In genomic region chr19:57558525-57558924, GRCh38 we compare ENCODE assay signal across 8 cellular contexts. TPM values are rescaled to one million over a fixed set of nuclear protein-coding genes. Genes with fewer than 3 reads are reported as not detected.
DNase-seq lines count a peak whose midpoint lies in the region; ATAC-seq and TF ChIP-seq lines count a peak whose summit lies in the region.

No MANE protein-coding gene starts in this region.

- peak overlapping the region; percentile 94 for H3K4me3 ChIP-seq in iPS-11a (ENCODE audit: low read depth, low read length)
- peak overlapping the region; percentile 92 to 99 (median 96) for H3K4me3 ChIP-seq in subcutaneous abdominal adipose tissue (ENCODE audit: low read depth in 1 of 5, low read length in 5 of 5)

- H3K9me3 Mint-ChIP-seq in T-helper 1 cell treated with Interleukin-12 subunit alpha and Interleukin-12 subunit beta and Interleukin-4 antibody, amounts not matched to agents 30 μg/mL and 1 μg/mL, for 36 hours, result peaks cover 60% of the 10 kb centered on the region
- peaks cover 14% of the 10 kb centered on the region for H3K9me3 Mint-ChIP-seq in activated B cell treated with CpG ODN at 0.5 μM for 24 hours

- H3K9ac ChIP-seq in subcutaneous abdominal adipose tissue (ENCODE audit: low read length in 5 of 5), result peak overlapping the region in 4 of 5 donors; percentile 89 to 97 (median 93)

- POLR2A ChIA-PET in activated B cell treated with CpG ODN at 0.5 μM for 24 hours (lab: Charles Lee), result interaction anchor here (1.0 to 1.5 kb wide), 2 partner anchors 26 to 81 kb away, joined by 3 read pairs; partner anchors contain the start of genes ZIK1 and ZNF772

- ATAC-seq in activated B cell treated with CpG ODN at 0.5 μM for 24 hours (ENCODE audit: low read depth), result no peak
- no peak for ATAC-seq in HG03354 (IDR thresholded peaks at IDR 0.05; ENCODE audit: poor library complexity, severe bottlenecking, unreplicated experiment)

- CTCF ChIA-PET in activated B cell treated with CpG ODN at 0.5 μM for 24 hours (lab: Charles Lee), result no interaction called here

- H3K27ac ChIP-seq in subcutaneous abdominal adipose tissue (ENCODE audit: low read depth, low read length), result no peak overlapping the region

- no peak for TF ChIP-seq CTCF in activated B cell treated with CpG ODN at 0.5 μM for 24 hours (IDR thresholded peaks at IDR 0.05)

- no peaks in the 10 kb centered on the region for H3K27me3 Mint-ChIP-seq in T-helper 1 cell treated with Interleukin-12 subunit alpha and Interleukin-12 subunit beta and Interleukin-4 antibody, amounts not matched to agents 30 μg/mL and 1 μg/mL, for 36 hours (ENCODE audit: low read depth)
- H3K27me3 Mint-ChIP-seq in activated B cell treated with CpG ODN at 0.5 μM for 24 hours, result no peaks in the 10 kb centered on the region

- H3K36me3 ChIP-seq in subcutaneous abdominal adipose tissue (ENCODE audit: control insufficient read depth in 5 of 5, insufficient read depth in 5 of 5, low read length in 5 of 5), result peaks cover 11 to 30% (median 29%) of the 10 kb centered on the region in 5 donors

- peak overlapping the region; percentile 95 for H3K27ac Mint-ChIP-seq in T-helper 1 cell treated with Interleukin-12 subunit alpha and Interleukin-12 subunit beta and Interleukin-4 antibody, amounts not matched to agents 30 μg/mL and 1 μg/mL, for 36 hours
- no peak overlapping the region for H3K27ac Mint-ChIP-seq in activated B cell treated with CpG ODN at 0.5 μM for 24 hours

- intact Hi-C loops in activated B cell treated with CpG ODN at 0.5 μM for 24 hours (cut with micrococcal nuclease), result no loop called here

- H3K4me3 Mint-ChIP-seq in T-helper 1 cell treated with Interleukin-12 subunit alpha and Interleukin-12 subunit beta and Interleukin-4 antibody, amounts not matched to agents 30 μg/mL and 1 μg/mL, for 36 hours, result peak overlapping the region; percentile 99
- peak overlapping the region; percentile 92 for H3K4me3 Mint-ChIP-seq in activated B cell treated with CpG ODN at 0.5 μM for 24 hours

- peaks cover 28% of the 10 kb centered on the region for H3K4me1 Mint-ChIP-seq in T-helper 1 cell treated with Interleukin-12 subunit alpha and Interleukin-12 subunit beta and Interleukin-4 antibody, amounts not matched to agents 30 μg/mL and 1 μg/mL, for 36 hours (ENCODE audit: low read depth)
- H3K4me1 Mint-ChIP-seq in activated B cell treated with CpG ODN at 0.5 μM for 24 hours, result peaks cover 33% of the 10 kb centered on the region

- no peaks in the 10 kb centered on the region for H3K27me3 ChIP-seq in subcutaneous abdominal adipose tissue (ENCODE audit: control insufficient read depth in 5 of 5, insufficient read depth in 4 of 5, low read length in 5 of 5)

- DNase-seq in T-helper 1 cell, result no peak
- DNase-seq in activated B cell treated with CpG ODN at 0.5 μM for 24 hours, result no peak
- no peak for DNase-seq in DMS53 treated with DMSO at 0.1 percent for 48 hours (lab: John Stamatoyannopoulos, UW; ENCODE audit: unreplicated experiment)
- no peak for DNase-seq in KBM-7

- peaks cover 43% of the 10 kb centered on the region for H3K36me3 Mint-ChIP-seq in T-helper 1 cell treated with Interleukin-12 subunit alpha and Interleukin-12 subunit beta and Interleukin-4 antibody, amounts not matched to agents 30 μg/mL and 1 μg/mL, for 36 hours (ENCODE audit: low read depth)
- H3K36me3 Mint-ChIP-seq in activated B cell treated with CpG ODN at 0.5 μM for 24 hours (ENCODE audit: low read depth), result peaks cover 43% of the 10 kb centered on the region

- H3K9me3 ChIP-seq in subcutaneous abdominal adipose tissue (ENCODE audit: control insufficient read depth in 5 of 5, low read length in 5 of 5), result peaks cover 3 to 30% (median 14%) of the 10 kb centered on the region in 5 donors

- in situ Hi-C loops in KBM-7 (cut with MboI; ENCODE audit: low pct_unique_long_range_greater_than_20kb, low sequenced_read_pairs), result no loop called here

- H3K4me1 ChIP-seq in subcutaneous abdominal adipose tissue (ENCODE audit: control insufficient read depth in 5 of 5, insufficient read depth in 5 of 5, low read length in 5 of 5), result peaks cover 4 to 31% (median 21%) of the 10 kb centered on the region in 5 donors

RNA-seq across cellular contexts. Expression of gene ZNF550, which starts 1.1 kb away (rescaled TPM):
- 16.8 and 18.7 TPM in 2 replicates for total RNA-seq in activated B cell treated with CpG ODN at 0.5 μM for 24 hours

RNA-seq across cellular contexts. Expression of gene ZNF416, which starts 20.2 kb away (rescaled TPM):
- 12.6 and 13.8 TPM in 2 replicates for total RNA-seq in activated B cell treated with CpG ODN at 0.5 μM for 24 hours

RNA-seq across cellular contexts. Expression of gene ZIK1, which starts 25.4 kb away (rescaled TPM):
- 16.2 and 18.1 TPM in 2 replicates for total RNA-seq in activated B cell treated with CpG ODN at 0.5 μM for 24 hours

RNA-seq across cellular contexts. Expression of gene ZNF549, which starts 31.4 kb away (rescaled TPM):
- 14.0 and 16.9 TPM in 2 replicates for total RNA-seq in activated B cell treated with CpG ODN at 0.5 μM for 24 hours

RNA-seq across cellular contexts. Expression of gene ZNF530, which starts 41.2 kb away (rescaled TPM):
- total RNA-seq in activated B cell treated with CpG ODN at 0.5 μM for 24 hours, result 7.0 and 7.9 TPM in 2 replicates
